In the genomic region with DNA sequence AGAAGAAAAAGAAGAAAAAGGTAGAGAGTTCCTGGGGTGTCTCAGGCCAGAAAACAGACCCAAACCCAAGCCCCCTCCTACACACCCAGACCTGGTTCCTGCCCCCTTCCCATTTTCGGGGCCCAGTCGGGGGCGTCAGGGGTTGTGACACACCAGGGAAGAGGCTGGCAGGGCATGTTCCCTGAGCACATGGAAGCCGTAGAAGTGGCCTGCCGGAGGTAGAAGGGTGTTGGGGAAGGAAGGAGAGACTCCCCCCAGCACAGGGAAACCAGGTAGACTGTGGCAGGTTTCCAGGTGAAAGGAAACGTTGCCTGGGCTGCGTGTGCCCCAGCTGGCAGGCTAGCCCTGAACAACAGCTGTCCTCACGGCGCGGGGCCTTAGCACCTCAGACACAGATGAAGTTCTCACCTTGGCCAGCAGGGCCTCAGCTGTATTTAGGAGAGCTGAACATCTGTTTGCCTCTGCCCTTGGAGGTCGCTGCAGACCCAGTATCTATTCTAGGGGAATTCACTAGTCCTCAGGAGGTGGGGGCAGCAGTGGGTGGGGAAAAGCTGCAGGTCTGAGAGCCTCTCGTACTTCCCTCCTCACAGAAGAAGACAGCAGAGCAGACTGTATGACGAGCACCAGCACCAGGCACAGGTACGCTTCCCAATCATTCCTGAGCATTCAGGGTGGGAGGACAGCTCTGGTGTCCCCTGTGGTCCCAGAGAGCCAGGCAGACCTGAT, we compare ENCODE assay signal across 1 cellular context.
TF ChIP-seq lines count a peak whose summit lies in the region.

No MANE protein-coding gene starts in this region.

TF ChIP-seq in H1, 55 proteins besides CTCF, POLR2A, EP300 and RAD21:
- TF ChIP-seq POLR2AphosphoS5 (IDR thresholded peaks at IDR 0.05; ENCODE audit: low read depth, low read length) (0 out of 2 replicates have a peak, but pooled peaks have one; percentile 15), SIRT6 (IDR thresholded peaks at IDR 0.05; ENCODE audit: low read length) (no peak)
TF ChIP-seq in H1: peak in this region for 1.
